21 cellular contexts compared by ENCODE assay signal in genomic region chr4:125004676-125005075, GRCh38.
"Had no signal": no experiment of that assay in that cellular context is flagged by ENCODE, and none has a peak within 500 bp of the region (broad histone marks: within the 10 kb centered on the region; RNA-seq: fewer than 3 reads in every experiment).

No MANE protein-coding gene starts in this region.

- H3K36me3 ChIP-seq: MG63 had no signal

- H3K27ac ChIP-seq: RWPE1 had no signal

- DNase-seq: IMR-90, Karpas-422, KG1, MG63, NCI-H1092, NCI-H1105 treated with DMSO at 0.1 percent for 48 hours, NCI-H1417 treated with DMSO at 0.1 percent for 48 hours, NCI-H146, NCI-H1694 treated with DMSO at 0.1 percent for 48 hours, NCI-H1930, NCI-H2081 treated with DMSO at 0.1 percent for 48 hours, NCI-H2171, NCI-H226, NCI-H446, NCI-H510A, NCI-H524 treated with DMSO at 0.1 percent for 48 hours, NCI-H69, NCI-H774, PC-3, SHP77 had no signal

- H3K4me3 ChIP-seq: MG63 had no signal

- H3K27me3 ChIP-seq: MG63 had no signal
